ENCODE assay signal across 19 cellular contexts in the genomic region with DNA sequence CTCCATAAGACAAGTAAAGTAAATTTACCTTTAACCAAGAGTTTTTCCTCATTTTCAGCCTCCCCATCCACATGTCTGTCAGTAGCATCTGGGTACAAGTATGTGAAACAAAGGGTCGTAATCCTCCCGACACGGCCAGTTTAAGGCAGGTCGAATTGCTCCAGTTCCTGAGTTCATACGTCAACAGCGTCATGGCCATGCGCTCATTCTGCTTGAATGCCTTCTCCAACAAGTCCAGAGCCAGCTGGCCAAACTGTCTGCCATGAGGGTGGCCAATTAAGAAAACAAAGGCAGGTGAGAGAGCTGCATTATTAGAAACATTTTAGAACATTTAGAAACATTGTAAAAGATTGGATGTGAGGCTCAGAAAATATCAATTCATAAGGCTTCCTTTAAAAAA.
"Had no signal": no experiment of that assay in that cellular context is flagged by ENCODE, and none has a peak within 500 bp of the region (broad histone marks: within the 10 kb centered on the region; RNA-seq: fewer than 3 reads in every experiment).

No MANE protein-coding gene starts in this region.

- H3K4me3 Mint-ChIP-seq: activated CD4-positive, alpha-beta memory T cell treated with anti-CD3 and anti-CD28 coated beads for 36 hours; activated naive CD8-positive, alpha-beta T cell treated with anti-CD3 and anti-CD28 coated beads for 36 hours; naive thymus-derived CD4-positive, alpha-beta T cell had no signal

- H3K36me3 ChIP-seq: upper lobe of left lung had no signal

- H3K9me3 ChIP-seq: spleen, testis, upper lobe of left lung had no signal

- H3K9me3 Mint-ChIP-seq: activated CD4-positive, alpha-beta memory T cell treated with anti-CD3 and anti-CD28 coated beads for 36 hours; activated naive CD8-positive, alpha-beta T cell treated with anti-CD3 and anti-CD28 coated beads for 36 hours; naive thymus-derived CD4-positive, alpha-beta T cell had no signal

- ATAC-seq: left lobe of liver; naive thymus-derived CD4-positive, alpha-beta T cell had no signal

- H3K36me3 Mint-ChIP-seq: activated CD4-positive, alpha-beta memory T cell treated with anti-CD3 and anti-CD28 coated beads for 36 hours; activated naive CD8-positive, alpha-beta T cell treated with anti-CD3 and anti-CD28 coated beads for 36 hours; naive thymus-derived CD4-positive, alpha-beta T cell had no signal

- H3K4me3 ChIP-seq: lung, spleen, testis, upper lobe of left lung had no signal

- H3K4me1 Mint-ChIP-seq: activated naive CD8-positive, alpha-beta T cell treated with anti-CD3 and anti-CD28 coated beads for 36 hours; naive thymus-derived CD4-positive, alpha-beta T cell had no signal

- H3K27ac Mint-ChIP-seq: activated CD4-positive, alpha-beta memory T cell treated with anti-CD3 and anti-CD28 coated beads for 36 hours; activated naive CD8-positive, alpha-beta T cell treated with anti-CD3 and anti-CD28 coated beads for 36 hours; naive thymus-derived CD4-positive, alpha-beta T cell had no signal

- H3K27ac ChIP-seq: spleen, testis, upper lobe of left lung had no signal

- H3K27me3 ChIP-seq: testis, upper lobe of left lung had no signal

- DNase-seq: activated CD4-positive, alpha-beta memory T cell treated with anti-CD3 and anti-CD28 coated beads for 36 hours; activated CD4-positive, alpha-beta T cell treated with anti-CD3 and anti-CD28 coated beads for 48 hours; activated naive CD4-positive, alpha-beta T cell treated with Interleukin-2 at 50 U/mL for 16 hours; activated naive CD8-positive, alpha-beta T cell treated with anti-CD3 and anti-CD28 coated beads for 36 hours; activated T-cell treated with anti-CD3 and anti-CD28 coated beads, Interleukin-2, amount 50 U/mL, for 48 hours; central memory CD4-positive, alpha-beta T cell; dermis blood vessel endothelial cell; effector CD8-positive, alpha-beta T cell; erythroblast; foreskin fibroblast; kidney; naive thymus-derived CD4-positive, alpha-beta T cell; spleen; stimulated activated CD4-positive, alpha-beta T cell treated with anti-CD3 and anti-CD28 coated beads, Interleukin-4, amount 100 ng/mL, for 1 hour; stimulated activated naive CD4-positive, alpha-beta T cell; testis; upper lobe of left lung had no signal

- H3K4me1 ChIP-seq: spleen, testis, upper lobe of left lung had no signal
